21 cellular contexts compared by ENCODE assay signal in genomic region chr6:152630832-152631231, GRCh38.
"Had no signal": no experiment of that assay in that cellular context is flagged by ENCODE, and none has a peak within 500 bp of the region (broad histone marks: within the 10 kb centered on the region; RNA-seq: fewer than 3 reads in every experiment).

No MANE protein-coding gene starts in this region.

- H3K27ac ChIP-seq: RWPE1 had no signal

- ATAC-seq: Panc1, PC-3 had no signal

- H3K9me3 ChIP-seq: MG63, SK-N-SH had no signal

- DNase-seq: Karpas-422, KG1, MG63, NCI-H1092, NCI-H1105 treated with DMSO at 0.1 percent for 48 hours, NCI-H1417 treated with DMSO at 0.1 percent for 48 hours, NCI-H146, NCI-H1694 treated with DMSO at 0.1 percent for 48 hours, NCI-H1930, NCI-H2081, NCI-H2107, NCI-H2227 treated with DMSO at 0.1 percent for 48 hours, NCI-H524, NCI-H526 treated with DMSO at 0.1 percent for 48 hours, NCI-H748 treated with DMSO at 0.1 percent for 48 hours, PC-3, SHP77, SK-N-SH, SW 1271 had no signal

- H3K4me3 ChIP-seq: MG63 had no signal

- H3K27me3 ChIP-seq: MG63 had no signal

- H3K36me3 ChIP-seq: MG63 had no signal
